ENCODE assay signal across 1 cellular context in the genomic region with DNA sequence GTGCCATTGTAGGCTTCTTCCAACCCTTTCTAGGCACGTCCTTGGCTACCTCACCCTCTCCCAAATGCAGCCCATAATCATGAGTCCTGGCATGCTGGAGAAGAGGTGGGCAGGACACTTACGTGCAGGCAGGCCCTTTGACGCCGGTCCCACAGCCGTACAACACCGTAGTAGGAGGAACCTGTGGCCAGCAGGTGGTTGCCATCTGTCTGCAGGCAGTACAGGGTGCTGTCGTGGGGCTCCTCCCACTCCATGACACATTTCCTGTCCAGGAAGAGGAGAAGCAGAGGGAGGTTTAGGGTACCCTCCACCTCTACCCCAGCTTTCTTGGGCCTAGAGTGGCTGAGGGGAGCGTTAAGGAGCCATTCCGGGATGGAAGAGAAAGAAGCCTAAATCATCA.
TF ChIP-seq lines count a peak whose summit lies in the region.

No MANE protein-coding gene starts in this region.

TF ChIP-seq in GM23338, 12 proteins besides CTCF, POLR2A, EP300 and RAD21 (continued from another document):
- TF ChIP-seq, protein P1, sequence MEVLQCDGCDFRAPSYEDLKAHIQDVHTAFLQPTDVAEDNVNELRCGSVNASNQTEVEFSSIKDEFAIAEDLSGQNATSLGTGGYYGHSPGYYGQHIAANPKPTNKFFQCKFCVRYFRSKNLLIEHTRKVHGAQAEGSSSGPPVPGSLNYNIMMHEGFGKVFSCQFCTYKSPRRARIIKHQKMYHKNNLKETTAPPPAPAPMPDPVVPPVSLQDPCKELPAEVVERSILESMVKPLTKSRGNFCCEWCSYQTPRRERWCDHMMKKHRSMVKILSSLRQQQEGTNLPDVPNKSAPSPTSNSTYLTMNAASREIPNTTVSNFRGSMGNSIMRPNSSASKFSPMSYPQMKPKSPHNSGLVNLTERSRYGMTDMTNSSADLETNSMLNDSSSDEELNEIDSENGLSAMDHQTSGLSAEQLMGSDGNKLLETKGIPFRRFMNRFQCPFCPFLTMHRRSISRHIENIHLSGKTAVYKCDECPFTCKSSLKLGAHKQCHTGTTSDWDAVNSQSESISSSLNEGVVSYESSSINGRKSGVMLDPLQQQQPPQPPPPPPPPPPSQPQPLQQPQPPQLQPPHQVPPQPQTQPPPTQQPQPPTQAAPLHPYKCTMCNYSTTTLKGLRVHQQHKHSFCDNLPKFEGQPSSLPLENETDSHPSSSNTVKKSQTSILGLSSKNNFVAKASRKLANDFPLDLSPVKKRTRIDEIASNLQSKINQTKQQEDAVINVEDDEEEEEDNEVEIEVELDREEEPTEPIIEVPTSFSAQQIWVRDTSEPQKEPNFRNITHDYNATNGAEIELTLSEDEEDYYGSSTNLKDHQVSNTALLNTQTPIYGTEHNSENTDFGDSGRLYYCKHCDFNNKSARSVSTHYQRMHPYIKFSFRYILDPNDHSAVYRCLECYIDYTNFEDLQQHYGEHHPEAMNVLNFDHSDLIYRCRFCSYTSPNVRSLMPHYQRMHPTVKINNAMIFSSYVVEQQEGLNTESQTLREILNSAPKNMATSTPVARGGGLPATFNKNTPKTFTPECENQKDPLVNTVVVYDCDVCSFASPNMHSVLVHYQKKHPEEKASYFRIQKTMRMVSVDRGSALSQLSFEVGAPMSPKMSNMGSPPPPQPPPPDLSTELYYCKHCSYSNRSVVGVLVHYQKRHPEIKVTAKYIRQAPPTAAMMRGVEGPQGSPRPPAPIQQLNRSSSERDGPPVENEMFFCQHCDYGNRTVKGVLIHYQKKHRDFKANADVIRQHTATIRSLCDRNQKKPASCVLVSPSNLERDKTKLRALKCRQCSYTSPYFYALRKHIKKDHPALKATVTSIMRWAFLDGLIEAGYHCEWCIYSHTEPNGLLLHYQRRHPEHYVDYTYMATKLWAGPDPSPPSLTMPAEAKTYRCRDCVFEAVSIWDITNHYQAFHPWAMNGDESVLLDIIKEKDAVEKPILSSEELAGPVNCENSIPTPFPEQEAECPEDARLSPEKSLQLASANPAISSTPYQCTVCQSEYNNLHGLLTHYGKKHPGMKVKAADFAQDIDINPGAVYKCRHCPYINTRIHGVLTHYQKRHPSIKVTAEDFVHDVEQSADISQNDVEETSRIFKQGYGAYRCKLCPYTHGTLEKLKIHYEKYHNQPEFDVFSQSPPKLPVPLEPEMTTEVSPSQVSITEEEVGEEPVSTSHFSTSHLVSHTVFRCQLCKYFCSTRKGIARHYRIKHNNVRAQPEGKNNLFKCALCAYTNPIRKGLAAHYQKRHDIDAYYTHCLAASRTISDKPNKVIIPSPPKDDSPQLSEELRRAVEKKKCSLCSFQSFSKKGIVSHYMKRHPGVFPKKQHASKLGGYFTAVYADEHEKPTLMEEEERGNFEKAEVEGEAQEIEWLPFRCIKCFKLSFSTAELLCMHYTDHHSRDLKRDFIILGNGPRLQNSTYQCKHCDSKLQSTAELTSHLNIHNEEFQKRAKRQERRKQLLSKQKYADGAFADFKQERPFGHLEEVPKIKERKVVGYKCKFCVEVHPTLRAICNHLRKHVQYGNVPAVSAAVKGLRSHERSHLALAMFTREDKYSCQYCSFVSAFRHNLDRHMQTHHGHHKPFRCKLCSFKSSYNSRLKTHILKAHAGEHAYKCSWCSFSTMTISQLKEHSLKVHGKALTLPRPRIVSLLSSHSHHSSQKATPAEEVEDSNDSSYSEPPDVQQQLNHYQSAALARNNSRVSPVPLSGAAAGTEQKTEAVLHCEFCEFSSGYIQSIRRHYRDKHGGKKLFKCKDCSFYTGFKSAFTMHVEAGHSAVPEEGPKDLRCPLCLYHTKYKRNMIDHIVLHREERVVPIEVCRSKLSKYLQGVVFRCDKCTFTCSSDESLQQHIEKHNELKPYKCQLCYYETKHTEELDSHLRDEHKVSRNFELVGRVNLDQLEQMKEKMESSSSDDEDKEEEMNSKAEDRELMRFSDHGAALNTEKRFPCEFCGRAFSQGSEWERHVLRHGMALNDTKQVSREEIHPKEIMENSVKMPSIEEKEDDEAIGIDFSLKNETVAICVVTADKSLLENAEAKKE (CRISPR knock-in tag; IDR thresholded peaks at IDR 0.05), result no peak
- TF ChIP-seq JUNB (IDR thresholded peaks at IDR 0.05; ENCODE audit: unreplicated experiment), result no peak
- no peak for TF ChIP-seq ZNF114 (CRISPR knock-in tag; IDR thresholded peaks at IDR 0.05)
- TF ChIP-seq CREB1 (CRISPR knock-in tag; IDR thresholded peaks at IDR 0.05; ENCODE audit: low read depth), result no peak
- no peak for TF ChIP-seq ZNF331 (CRISPR knock-in tag; IDR thresholded peaks at IDR 0.05; ENCODE audit: low read depth)
